In the genomic region with DNA sequence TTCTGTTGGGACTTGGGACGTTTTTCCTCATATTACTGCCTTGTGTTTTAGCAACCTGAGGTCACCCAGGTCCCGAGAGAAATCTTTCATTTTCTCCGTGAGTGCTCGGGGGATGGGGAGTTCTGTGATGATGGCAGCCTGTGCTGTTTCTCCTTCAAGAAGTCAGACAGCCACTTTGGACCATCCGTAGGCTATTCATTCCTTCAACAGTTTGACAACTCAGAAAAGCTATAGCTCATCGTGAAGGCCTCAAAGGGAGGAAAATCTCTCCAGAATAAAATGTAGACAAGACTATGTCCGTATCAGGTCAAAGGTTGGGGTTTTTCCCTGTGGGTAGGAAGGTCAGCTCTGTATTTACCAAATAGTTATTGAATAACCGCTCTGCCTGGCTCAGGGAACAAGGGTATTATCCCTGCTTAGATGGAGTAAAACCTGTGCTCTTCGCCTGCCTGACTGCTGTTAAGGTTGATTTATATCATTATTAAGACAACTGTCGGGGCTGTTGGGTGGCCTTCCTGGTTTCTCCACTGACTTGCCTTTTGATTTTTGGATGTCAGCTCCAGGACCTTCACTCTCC, we compare ENCODE assay signal across 18 cellular contexts. TPM values are rescaled to one million over a fixed set of nuclear protein-coding genes. Genes with fewer than 3 reads are reported as not detected.
DNase-seq lines count a peak whose midpoint lies in the region; ATAC-seq, FAIRE-seq and TF ChIP-seq lines count a peak whose summit lies in the region.
"Had no signal": no experiment of that assay in that cellular context is flagged by ENCODE, and none has a peak within 500 bp of the region (broad histone marks: within the 10 kb centered on the region; RNA-seq: fewer than 3 reads in every experiment).

No MANE protein-coding gene starts in this region.

- H3K79me2 ChIP-seq in neural progenitor cell (ENCODE audit: low read depth) = no peaks in the 10 kb centered on the region

- H3K4me3 ChIP-seq in BLaER1 (no peak overlapping the region), neural progenitor cell (no peak overlapping the region)
- H3K4me3 ChIP-seq: lung, psoas muscle, tibial nerve had no signal

- H3K9me3 ChIP-seq in BLaER1 (no peaks in the 10 kb centered on the region), neural progenitor cell (ENCODE audit: low read depth) (no peaks in the 10 kb centered on the region)
- H3K9me3 ChIP-seq: psoas muscle, tibial nerve had no signal

- H3K27me3 ChIP-seq in BLaER1 = no peaks in the 10 kb centered on the region
- H3K27me3 ChIP-seq in neural progenitor cell = no peaks in the 10 kb centered on the region
- H3K27me3 ChIP-seq: tibial nerve had no signal

- H3K36me3 Mint-ChIP-seq in glutamatergic neuron (ENCODE audit: unreplicated experiment) = no peaks in the 10 kb centered on the region
- H3K36me3 Mint-ChIP-seq in neural progenitor cell = no peaks in the 10 kb centered on the region
- H3K36me3 Mint-ChIP-seq: naive thymus-derived CD8-positive, alpha-beta T cell; stimulated activated memory B cell treated with anti-CD40 and anti-IgM and Interleukin-4, amounts not matched to agents 10 μg/mL and 1 μg/mL and 100 μg/mL, for 72 hours had no signal

- no peaks in the 10 kb centered on the region for H3K36me3 ChIP-seq in BLaER1
- no peaks in the 10 kb centered on the region for H3K36me3 ChIP-seq in neural progenitor cell

- no peak overlapping the region for H3K9ac ChIP-seq in BLaER1
- H3K9ac ChIP-seq in neural progenitor cell = no peak overlapping the region

- peak overlapping the region; percentile 32 for H2AFZ ChIP-seq in neural progenitor cell (replicated peaks)

- H3K4me1 ChIP-seq in BLaER1 (peaks cover 27% of the 10 kb centered on the region), neural progenitor cell (no peaks in the 10 kb centered on the region)
- H3K4me1 ChIP-seq: psoas muscle had no signal

- FAIRE-seq in GM12892 (lab: Jason Lieb, UNC) = no peak

- TF ChIP-seq CTCF in glutamatergic neuron (IDR thresholded peaks at IDR 0.05; ENCODE audit: partially characterized antibody, unreplicated experiment) (no peak), neural progenitor cell (IDR thresholded peaks at IDR 0.05) (no peak)

- H3K27ac Mint-ChIP-seq in glutamatergic neuron (ENCODE audit: unreplicated experiment) (no peak overlapping the region), neural progenitor cell (no peak overlapping the region)
- H3K27ac Mint-ChIP-seq: activated CD4-positive, alpha-beta T cell treated with anti-CD3 and anti-CD28 coated beads for 36 hours; naive thymus-derived CD8-positive, alpha-beta T cell; stimulated activated memory B cell treated with anti-CD40 and anti-IgM and Interleukin-4, amounts not matched to agents 10 μg/mL and 1 μg/mL and 100 μg/mL, for 72 hours had no signal

- DNase-seq in HuH-7.5 (ENCODE audit: low spot score) (peak; percentile 54), glutamatergic neuron (peak; percentile 32), neural progenitor cell (ENCODE audit: low spot score) (no peak), GM12892 (ENCODE audit: insufficient read length) (no peak), DMS114 treated with DMSO at 0.1 percent for 48 hours (lab: John Stamatoyannopoulos, UW; ENCODE audit: unreplicated experiment) (no peak), NCI-H2029 treated with DMSO at 0.1 percent for 48 hours (lab: John Stamatoyannopoulos, UW) (no peak)
- DNase-seq: activated CD4-positive, alpha-beta T cell treated with anti-CD3 and anti-CD28 coated beads for 36 hours; DMS79 treated with DMSO at 0.1 percent for 48 hours; naive thymus-derived CD8-positive, alpha-beta T cell; psoas muscle had no signal

- peak overlapping the region; percentile 4; the same call in 1 of the 2 replicates for H3K4me2 ChIP-seq in BLaER1
- no peak overlapping the region for H3K4me2 ChIP-seq in neural progenitor cell

- H3K4me3 Mint-ChIP-seq in glutamatergic neuron (ENCODE audit: unreplicated experiment) = no peak overlapping the region
- H3K4me3 Mint-ChIP-seq in neural progenitor cell = no peak overlapping the region
- H3K4me3 Mint-ChIP-seq: activated CD4-positive, alpha-beta T cell treated with anti-CD3 and anti-CD28 coated beads for 36 hours; naive thymus-derived CD8-positive, alpha-beta T cell; stimulated activated memory B cell treated with anti-CD40 and anti-IgM and Interleukin-4, amounts not matched to agents 10 μg/mL and 1 μg/mL and 100 μg/mL, for 72 hours had no signal

- H3K27ac ChIP-seq in BLaER1 (no peak overlapping the region), neural progenitor cell (no peak overlapping the region)
- H3K27ac ChIP-seq: C4-2B, psoas muscle, tibial nerve had no signal

- H3F3A ChIP-seq in neural progenitor cell (ENCODE audit: low read depth) = no peaks in the 10 kb centered on the region

- H4K20me1 ChIP-seq in BLaER1 (no peaks in the 10 kb centered on the region), neural progenitor cell (ENCODE audit: low read depth) (no peaks in the 10 kb centered on the region)

- H3K27me3 Mint-ChIP-seq in glutamatergic neuron (ENCODE audit: unreplicated experiment) (peaks cover 1% of the 10 kb centered on the region), neural progenitor cell (ENCODE audit: insufficient read depth, low read depth) (no peaks in the 10 kb centered on the region)
- H3K27me3 Mint-ChIP-seq: activated CD4-positive, alpha-beta T cell treated with anti-CD3 and anti-CD28 coated beads for 36 hours; stimulated activated memory B cell treated with anti-CD40 and anti-IgM and Interleukin-4, amounts not matched to agents 10 μg/mL and 1 μg/mL and 100 μg/mL, for 72 hours had no signal

- no peak for TF ChIP-seq POLR2A in GM12892 (IDR thresholded peaks at IDR 0.05; ENCODE audit: low read depth, low read length)

- H3K9me3 Mint-ChIP-seq in glutamatergic neuron (ENCODE audit: unreplicated experiment) (no peaks in the 10 kb centered on the region), neural progenitor cell (no peaks in the 10 kb centered on the region)
- H3K9me3 Mint-ChIP-seq: naive thymus-derived CD8-positive, alpha-beta T cell; stimulated activated memory B cell treated with anti-CD40 and anti-IgM and Interleukin-4, amounts not matched to agents 10 μg/mL and 1 μg/mL and 100 μg/mL, for 72 hours had no signal

- no peak for ATAC-seq in HG02885 (IDR thresholded peaks at IDR 0.05; ENCODE audit: poor library complexity, unreplicated experiment)
- ATAC-seq: activated CD4-positive, alpha-beta T cell treated with anti-CD3 and anti-CD28 coated beads for 36 hours; esophagus mucosa; naive thymus-derived CD8-positive, alpha-beta T cell; psoas muscle; SK-N-SH treated with all-trans-retinoic acid at 6 μM for 48 hours; stimulated activated memory B cell treated with anti-CD40 and anti-IgM and Interleukin-4, amounts not matched to agents 10 μg/mL and 1 μg/mL and 100 μg/mL, for 72 hours had no signal

- H3K4me1 Mint-ChIP-seq in glutamatergic neuron (ENCODE audit: low read depth, unreplicated experiment) = peaks cover 14% of the 10 kb centered on the region
- peaks cover 4% of the 10 kb centered on the region for H3K4me1 Mint-ChIP-seq in neural progenitor cell
- H3K4me1 Mint-ChIP-seq: activated CD4-positive, alpha-beta T cell treated with anti-CD3 and anti-CD28 coated beads for 36 hours; stimulated activated memory B cell treated with anti-CD40 and anti-IgM and Interleukin-4, amounts not matched to agents 10 μg/mL and 1 μg/mL and 100 μg/mL, for 72 hours had no signal

RNA-seq across cellular contexts. Expression of a gene that starts 36.6 kb away (rescaled TPM):
- 1.0 TPM for total RNA-seq in glutamatergic neuron (ENCODE audit: unreplicated experiment)
- total RNA-seq in neural progenitor cell (ENCODE audit: low replicate concordance) = 5.1 and 7.4 TPM in 2 replicates
- 3.9 TPM for polyA plus RNA-seq in GM12892 (2012; ENCODE audit: missing spikeins)
- polyA plus RNA-seq: naive thymus-derived CD8-positive, alpha-beta T cell had no signal

RNA-seq across cellular contexts. Expression of a gene that starts 47.6 kb away (rescaled TPM):
- total RNA-seq in glutamatergic neuron (ENCODE audit: unreplicated experiment) (not detected), neural progenitor cell (ENCODE audit: low replicate concordance) (0.06 and 0.07 TPM in 2 replicates)
- polyA plus RNA-seq in GM12892 (2012; ENCODE audit: missing spikeins) = 15.0 TPM

Comparison
In these comparisons a context has a peak if more than half of its experiments do, and no peak if none do; other contexts are left out.
1. DNase-seq: peak in HuH-7.5 (single experiment) and glutamatergic neuron (single experiment); none in neural progenitor cell (single experiment), GM12892 (single experiment), DMS114 treated with DMSO at 0.1 percent for 48 hours (single experiment) and NCI-H2029 treated with DMSO at 0.1 percent for 48 hours (single experiment).